In the genomic region with DNA sequence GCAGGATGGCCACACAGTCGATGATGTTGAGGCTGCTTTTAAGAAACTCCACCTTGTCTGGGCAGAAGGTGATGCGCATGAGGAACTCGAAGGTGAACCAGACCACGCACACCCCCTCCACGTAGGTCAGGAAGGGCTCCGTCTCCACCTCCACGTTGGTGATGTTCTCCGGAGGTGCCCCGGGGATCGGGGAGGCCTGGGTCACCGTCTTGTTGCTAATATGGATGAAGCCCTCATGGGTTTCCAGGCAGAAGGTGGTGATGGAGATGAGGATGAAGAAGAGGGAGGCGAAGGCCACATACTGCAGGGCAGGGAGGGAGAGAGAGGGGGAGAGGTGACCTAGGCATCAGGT, we compare ENCODE assay signal across 25 cellular contexts. TPM values are rescaled to one million over a fixed set of nuclear protein-coding genes. Genes with fewer than 3 reads are reported as not detected.
"Had no signal": no experiment of that assay in that cellular context is flagged by ENCODE, and none has a peak within 500 bp of the region (broad histone marks: within the 10 kb centered on the region; RNA-seq: fewer than 3 reads in every experiment).

No MANE protein-coding gene starts in this region.

- H3K9me3 ChIP-seq: ovary, psoas muscle, sigmoid colon, testis, tibial artery had no signal

- H3K27me3 ChIP-seq: ovary, testis had no signal

- H3K27ac ChIP-seq: neural progenitor cell, ovary, psoas muscle, sigmoid colon, testis, tibial artery had no signal

- H2AFZ ChIP-seq: neural progenitor cell had no signal

- H3K36me3 Mint-ChIP-seq: neural progenitor cell, type B pancreatic cell had no signal

- H3K36me3 ChIP-seq: neural progenitor cell, ovary, sigmoid colon, tibial artery had no signal

- H3K4me3 Mint-ChIP-seq: effector memory CD8-positive, alpha-beta T cell; memory B cell had no signal

- ATAC-seq: effector memory CD8-positive, alpha-beta T cell; left lobe of liver; psoas muscle; right cardiac atrium; stimulated activated memory B cell treated with anti-CD40 and anti-IgM and Interleukin-4, amounts not matched to agents 10 μg/mL and 1 μg/mL and 100 μg/mL, for 72 hours; stimulated activated naive CD8-positive, alpha-beta T cell treated with anti-CD3 and anti-CD28 coated beads, Interleukin-15, Interleukin-2, amounts not matched to agents 100 U/mL and 50 U/mL, for 24 hours had no signal

- H3K4me2 ChIP-seq: neural progenitor cell had no signal

- H3K4me3 ChIP-seq: lung, neural progenitor cell, ovary, psoas muscle, sigmoid colon, testis, tibial artery had no signal

- H3K27ac Mint-ChIP-seq: effector memory CD8-positive, alpha-beta T cell; memory B cell; nephron; neural progenitor cell had no signal

- DNase-seq: cortex of kidney; effector memory CD8-positive, alpha-beta T cell; erythroblast; kidney; nucleus accumbens; ovary; sigmoid colon; stimulated activated CD4-positive, alpha-beta T cell treated with anti-CD3 and anti-CD28 coated beads, Interleukin-2, amount 100 ng/mL, for 24 hours; stimulated activated CD4-positive, alpha-beta T cell treated with anti-CD3 and anti-CD28 coated beads, Interleukin-4, amount 100 ng/mL, for 4 hours; stimulated activated naive CD8-positive, alpha-beta T cell treated with anti-CD3 and anti-CD28 coated beads, Interleukin-15, Interleukin-2, amounts not matched to agents 100 U/mL and 50 U/mL, for 24 hours; testis; tibial artery had no signal

- H3K9me3 Mint-ChIP-seq: nephron; neural progenitor cell; stimulated activated memory B cell treated with anti-CD40 and anti-IgM and Interleukin-4, amounts not matched to agents 10 μg/mL and 1 μg/mL and 100 μg/mL, for 72 hours; type B pancreatic cell had no signal

RNA-seq across cellular contexts. Expression of gene KCNC3, which starts 5.4 kb away (rescaled TPM):
- total RNA-seq: fibroblast of villous mesenchyme had no signal

RNA-seq across cellular contexts. Expression of gene NAPSA, which starts 41.7 kb away (rescaled TPM):
- total RNA-seq: frontal cortex, mononuclear cell, skeletal muscle tissue had no signal
